In the genomic region with DNA sequence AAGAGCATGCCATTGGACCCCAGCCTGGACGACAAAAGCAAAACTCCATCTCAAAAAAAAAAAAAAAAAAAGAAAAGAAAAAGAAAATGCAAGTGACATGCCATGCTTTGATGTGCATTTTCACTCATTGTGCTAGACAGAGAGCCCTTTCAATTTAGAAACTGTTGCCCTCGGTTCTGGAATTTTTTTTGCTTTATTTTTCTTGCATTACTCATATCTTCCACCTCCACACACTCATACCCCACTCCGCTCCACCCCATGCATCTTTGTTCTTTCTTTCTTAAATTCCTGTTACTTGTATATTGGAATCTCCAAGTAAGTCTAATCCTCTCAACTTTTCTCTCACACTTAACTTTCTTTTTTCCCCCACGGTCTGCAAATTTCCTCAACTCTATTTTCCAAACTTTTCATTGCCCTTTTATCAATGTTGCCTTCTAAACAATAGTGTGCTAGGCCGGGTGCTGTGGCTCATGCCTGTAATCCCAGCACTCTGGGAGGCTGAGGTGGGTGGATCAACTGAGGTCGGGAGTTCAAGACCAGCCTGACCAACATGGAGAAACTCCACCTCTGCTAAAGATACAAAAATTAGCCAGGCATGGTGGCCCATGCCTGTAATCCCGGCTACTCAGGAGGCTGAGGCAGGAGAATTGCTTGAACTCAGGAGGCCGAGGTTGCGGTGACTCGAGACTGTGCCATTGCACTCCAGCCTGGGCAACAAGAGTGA, we compare ENCODE assay signal across 13 cellular contexts. TPM values are rescaled to one million over a fixed set of nuclear protein-coding genes. Genes with fewer than 3 reads are reported as not detected.
DNase-seq lines count a peak whose midpoint lies in the region; ATAC-seq and TF ChIP-seq lines count a peak whose summit lies in the region.
"Had no signal": no experiment of that assay in that cellular context is flagged by ENCODE, and none has a peak within 500 bp of the region (broad histone marks: within the 10 kb centered on the region; RNA-seq: fewer than 3 reads in every experiment).

No MANE protein-coding gene starts in this region.

- H3F3A ChIP-seq in GM23338 (replicated peaks; ENCODE audit: low read depth): no peaks in the 10 kb centered on the region

- peaks cover 4% of the 10 kb centered on the region; the same call in 2 of the 3 replicates for H3K4me1 Mint-ChIP-seq in GM23338
- peaks cover 21% of the 10 kb centered on the region for H3K4me1 Mint-ChIP-seq in activated naive CD8-positive, alpha-beta T cell treated with anti-CD3 and anti-CD28 coated beads for 36 hours

- H3K79me2 ChIP-seq in GM23338 (replicated peaks; ENCODE audit: insufficient read depth) (no peaks in the 10 kb centered on the region), OCI-LY7 (ENCODE audit: insufficient read depth, low read depth, low read length) (no peaks in the 10 kb centered on the region)

- no peaks in the 10 kb centered on the region for H4K20me1 ChIP-seq in GM23338 (replicated peaks; ENCODE audit: insufficient read depth)
- H4K20me1 ChIP-seq in OCI-LY7 (ENCODE audit: insufficient read depth, low read length): no peaks in the 10 kb centered on the region

- H3K27ac Mint-ChIP-seq in GM23338: no peak overlapping the region
- H3K27ac Mint-ChIP-seq in activated naive CD8-positive, alpha-beta T cell treated with anti-CD3 and anti-CD28 coated beads for 36 hours: peak overlapping the region; percentile 92

- H3K36me3 ChIP-seq in GM23338 (ENCODE audit: insufficient read depth) (no peaks in the 10 kb centered on the region), OCI-LY7 (ENCODE audit: insufficient read depth, low read length) (no peaks in the 10 kb centered on the region)
- H3K36me3 ChIP-seq: pancreas had no signal

- DNase-seq in COLO829 (ENCODE audit: low spot score) (peak; percentile 90), GM23338 (ENCODE audit: low spot score) (no peak), islet precursor cell (peak; percentile 6), NCI-H774 (lab: John Stamatoyannopoulos, UW) (no peak), OCI-LY7 (ENCODE audit: low spot score) (no peak), OCI-M2 (lab: John Stamatoyannopoulos, UW; ENCODE audit: unreplicated experiment) (no peak)
- peak; percentile 38 for DNase-seq in activated naive CD8-positive, alpha-beta T cell treated with anti-CD3 and anti-CD28 coated beads for 36 hours
- DNase-seq: CD4-positive, alpha-beta memory T cell; mesendoderm; NCI-H510A treated with DMSO at 0.1 percent for 48 hours; pancreas; SHP77 had no signal

- intact Hi-C loops in OCI-LY7 (cut with micrococcal nuclease; ENCODE audit: unreplicated experiment): no loop called here

- H3K4me2 ChIP-seq in GM23338: no peak overlapping the region
- H3K4me2 ChIP-seq in OCI-LY7 (ENCODE audit: low read length): no peak overlapping the region

- no peaks in the 10 kb centered on the region for H3K9me3 ChIP-seq in OCI-LY7 (ENCODE audit: low read length)
- H3K9me3 ChIP-seq: pancreas had no signal

- no TSS peak for BruUV-seq in OCI-LY7 (replicated peaks; lab: Mats Ljungman, UMichigan)

- H3K4me3 Mint-ChIP-seq in GM23338: no peak overlapping the region
- peak overlapping the region; percentile 30 for H3K4me3 Mint-ChIP-seq in activated naive CD8-positive, alpha-beta T cell treated with anti-CD3 and anti-CD28 coated beads for 36 hours
- H3K4me3 Mint-ChIP-seq: CD4-positive, alpha-beta memory T cell had no signal

- CTCF ChIA-PET in OCI-LY7 (lab: Charles Lee; ENCODE audit: unreplicated experiment): no interaction called here

- H3K27me3 ChIP-seq in GM23338 (ENCODE audit: insufficient read depth): no peaks in the 10 kb centered on the region

- 0 out of 3 replicates have a peak, but pooled peaks cover 3% of the 10 kb centered on the region for H3K36me3 Mint-ChIP-seq in GM23338 (ENCODE audit: low read depth)
- H3K36me3 Mint-ChIP-seq in activated naive CD8-positive, alpha-beta T cell treated with anti-CD3 and anti-CD28 coated beads for 36 hours: no peaks in the 10 kb centered on the region

- H3K9me3 Mint-ChIP-seq in GM23338: peaks cover 13% of the 10 kb centered on the region
- H3K9me3 Mint-ChIP-seq in activated naive CD8-positive, alpha-beta T cell treated with anti-CD3 and anti-CD28 coated beads for 36 hours: no peaks in the 10 kb centered on the region

- TF ChIP-seq CTCF in GM23338 (conservative IDR thresholded peaks at IDR 0.05; ENCODE audit: low read depth in 2 of 2): no peak
- TF ChIP-seq CTCF in OCI-LY7 (conservative IDR thresholded peaks at IDR 0.05; ENCODE audit: low read length): no peak

- POLR2A ChIA-PET in OCI-LY7 (lab: Charles Lee): interaction anchor here (0.7 kb wide), 1 partner anchor 354 kb away, joined by 5 read pairs; no protein-coding TSS in a partner anchor

- H3K4me1 ChIP-seq in GM23338 (ENCODE audit: insufficient read depth): peaks cover 11% of the 10 kb centered on the region
- H3K4me1 ChIP-seq in OCI-LY7 (ENCODE audit: insufficient read depth, low read length, poor library complexity, severe bottlenecking): no peaks in the 10 kb centered on the region
- H3K4me1 ChIP-seq: pancreas had no signal

- H3K4me3 ChIP-seq in GM23338 (no peak overlapping the region), OCI-LY7 (ENCODE audit: low read depth, low read length, poor library complexity, severe bottlenecking) (no peak overlapping the region)
- H3K4me3 ChIP-seq: pancreas had no signal

- peaks cover 2% of the 10 kb centered on the region for H3K27me3 Mint-ChIP-seq in GM23338 (ENCODE audit: insufficient read depth, low read depth, poor library complexity)
- H3K27me3 Mint-ChIP-seq in activated naive CD8-positive, alpha-beta T cell treated with anti-CD3 and anti-CD28 coated beads for 36 hours: peaks cover 35% of the 10 kb centered on the region

- H2AFZ ChIP-seq in GM23338 (peak overlapping the region; percentile 47; the same call in 1 of the 2 replicates), OCI-LY7 (ENCODE audit: low read length) (no peak overlapping the region)

- ATAC-seq in GM23338 (no peak), GM19324 (IDR thresholded peaks at IDR 0.05; ENCODE audit: low FRiP score, unreplicated experiment) (no peak)
- ATAC-seq: pancreas had no signal

- H3K9me2 ChIP-seq in GM23338 (ENCODE audit: insufficient read depth) (no peaks in the 10 kb centered on the region), OCI-LY7 (ENCODE audit: insufficient read depth, low read length) (no peaks in the 10 kb centered on the region)

- H3K27ac ChIP-seq in GM23338 (ENCODE audit: low read depth) (no peak overlapping the region), OCI-LY7 (ENCODE audit: low read depth, low read length, poor library complexity, severe bottlenecking) (no peak overlapping the region)
- H3K27ac ChIP-seq: pancreas had no signal

TF ChIP-seq in GM23338, 12 proteins besides CTCF, POLR2A, EP300 and RAD21 (continues in another document):
- TF ChIP-seq STAT1 (IDR thresholded peaks at IDR 0.05; ENCODE audit: unreplicated experiment) (no peak), ZNF331 (CRISPR knock-in tag; IDR thresholded peaks at IDR 0.05; ENCODE audit: low read depth) (no peak), NANOG (IDR thresholded peaks at IDR 0.05; ENCODE audit: borderline replicate concordance) (no peak), POLR2AphosphoS5 (IDR thresholded peaks at IDR 0.05; ENCODE audit: low read depth) (no peak), EZH2 (IDR thresholded peaks at IDR 0.05; ENCODE audit: low read depth, unreplicated experiment) (no peak), CREB1 (CRISPR knock-in tag; IDR thresholded peaks at IDR 0.05; ENCODE audit: low read depth) (no peak), JUNB (IDR thresholded peaks at IDR 0.05; ENCODE audit: unreplicated experiment) (no peak), ZNF114 (CRISPR knock-in tag; IDR thresholded peaks at IDR 0.05) (no peak)

RNA-seq across cellular contexts. Expression of a gene that starts 16.8 kb away (rescaled TPM):
- total RNA-seq in GM23338 (2014; rRNA removed; shearing (Covaris generic)): 39.8 and 44.4 TPM in 2 replicates
- 20.2 and 22.3 TPM in 2 replicates for polyA plus RNA-seq in GM23338 (2016; fragmentation: Nextera tagmentation; extraction: Ambion mirVana)
- 10 to 100 TPM; 79.1 to 85.0 TPM for total RNA-seq in activated naive CD8-positive, alpha-beta T cell treated with anti-CD3 and anti-CD28 coated beads for 36 hours
- 27.8 and 29.8 TPM in 2 replicates for total RNA-seq in OCI-LY7 (2014; rRNA removed; shearing (Covaris generic))
- 68.2 and 76.1 TPM in 2 replicates for total RNA-seq in OCI-LY7 (2022)

RNA-seq across cellular contexts. Expression of a gene that starts 18.5 kb away (rescaled TPM):
- 50.8 and 72.7 TPM in 2 replicates for total RNA-seq in GM23338 (2014; rRNA removed; shearing (Covaris generic))
- 88.6 and 111 TPM in 2 replicates for polyA plus RNA-seq in GM23338 (2016; fragmentation: Nextera tagmentation; extraction: Ambion mirVana)
- 100 to 1,000 TPM; 167 to 171 TPM for total RNA-seq in activated naive CD8-positive, alpha-beta T cell treated with anti-CD3 and anti-CD28 coated beads for 36 hours
- total RNA-seq in OCI-LY7 (2014; rRNA removed; shearing (Covaris generic)): 52.9 and 63.3 TPM in 2 replicates
- total RNA-seq in OCI-LY7 (2022): 106 and 118 TPM in 2 replicates

Comparison
In these comparisons a context has a peak if more than half of its experiments do, and no peak if none do; other contexts are left out.
1. DNase-seq: peak in COLO829 (single experiment), activated naive CD8-positive, alpha-beta T cell treated with anti-CD3 and anti-CD28 coated beads for 36 hours (single experiment) and islet precursor cell (single experiment); none in GM23338 (single experiment), NCI-H774 (single experiment), OCI-LY7 (single experiment) and OCI-M2 (single experiment).